24 cellular contexts compared by ENCODE assay signal in genomic region chr9:129756191-129756590, GRCh38.
"Had no signal": no experiment of that assay in that cellular context is flagged by ENCODE, and none has a peak within 500 bp of the region (broad histone marks: within the 10 kb centered on the region; RNA-seq: fewer than 3 reads in every experiment).

No MANE protein-coding gene starts in this region.

- H3K36me3 ChIP-seq: heart right ventricle, lower lobe of right lung, ovary, prostate gland, suprapubic skin, tibial nerve, uterus had no signal

- H2AFZ ChIP-seq: hepatocyte had no signal

- H3K4me2 ChIP-seq: hepatocyte had no signal

- DNase-seq: heart right ventricle; islet precursor cell; lower lobe of right lung; mammary epithelial cell; mesendoderm; naive B cell; natural killer cell; nephron progenitor cell; ovary; posterior cingulate gyrus; retina; stimulated activated CD4-positive, alpha-beta T cell treated with anti-CD3 and anti-CD28 coated beads, Interleukin-12 subunit alpha, Interleukin-12 subunit beta, amount 100 ng/mL, for 4 hours; stimulated activated CD4-positive, alpha-beta T cell treated with anti-CD3 and anti-CD28 coated beads, Interleukin-15, amount 100 ng/mL, for 24 hours; stimulated activated CD4-positive, alpha-beta T cell treated with anti-CD3 and anti-CD28 coated beads, Interleukin-4, amount 100 ng/mL, for 24 hours; stimulated activated naive CD4-positive, alpha-beta T cell; uterus had no signal

- H3K79me2 ChIP-seq: hepatocyte had no signal

- ATAC-seq: heart right ventricle; lower lobe of right lung; natural killer cell; right cardiac atrium; sciatic nerve; stimulated activated effector memory CD8-positive, alpha-beta T cell treated with anti-CD3 and anti-CD28 coated beads, Interleukin-12 subunit alpha, Interleukin-12 subunit beta, amount 100 ng/mL, for 72 hours had no signal

- H3K9me3 ChIP-seq: heart right ventricle, lower lobe of right lung, ovary, prostate gland, suprapubic skin, tibial nerve, uterus had no signal

- H3K4me3 ChIP-seq: heart right ventricle, hepatocyte, lower lobe of right lung, ovary, prostate gland, skin epidermis, suprapubic skin, tibial nerve, uterus had no signal

- H3K27ac ChIP-seq: hepatocyte, lower lobe of right lung, ovary, prostate gland, suprapubic skin, tibial nerve, uterus had no signal

- H3K27me3 ChIP-seq: hepatocyte, ovary, suprapubic skin, tibial nerve, uterus had no signal
